10 cellular contexts compared by ENCODE assay signal in genomic region chr16:67395458-67396158, GRCh38. TPM values are rescaled to one million over a fixed set of nuclear protein-coding genes. Genes with fewer than 3 reads are reported as not detected.
DNase-seq lines count a peak whose midpoint lies in the region; FAIRE-seq and TF ChIP-seq lines count a peak whose summit lies in the region.
"Had no signal": no experiment of that assay in that cellular context is flagged by ENCODE, and none has a peak within 500 bp of the region (broad histone marks: within the 10 kb centered on the region; RNA-seq: fewer than 3 reads in every experiment).

No MANE protein-coding gene starts in this region.

- intact Hi-C loops in OCI-LY7 (cut with micrococcal nuclease; ENCODE audit: unreplicated experiment) (loop anchor here (5.0 kb wide), 2 partner anchors 48 to 118 kb away; partner anchors contain the start of gene PLEKHG4), prostate gland (cut with DNase I) (loop anchor here (5.0 to 10.0 kb wide), 2 partner anchors 111 to 138 kb away; no protein-coding TSS in a partner anchor)

- DNase-seq in DMS 273 (lab: John Stamatoyannopoulos, UW; ENCODE audit: unreplicated experiment) = peak; percentile 88
- peak; percentile 51 to 54 for DNase-seq in NCI-H1930 (lab: John Stamatoyannopoulos, UW)
- DNase-seq in bronchial epithelial cell (ENCODE audit: low read depth) = peak; percentile 30
- DNase-seq in OCI-LY7 (ENCODE audit: low spot score) = no peak
- no peak for DNase-seq in activated T-cell treated with anti-CD3 and anti-CD28 coated beads, Interleukin-2, amount 50 U/mL, for 48 hours
- DNase-seq in prostate gland (ENCODE audit: low spot score) = no peak
- no peak for DNase-seq in immature natural killer cell
- DNase-seq: GF-D8 had no signal

- TF ChIP-seq CTCF in bronchial epithelial cell (IDR thresholded peaks at IDR 0.05; ENCODE audit: insufficient read depth, low read length, severe bottlenecking) (no peak), neural cell (IDR thresholded peaks at IDR 0.05; ENCODE audit: poor library complexity, severe bottlenecking) (no peak), OCI-LY7 (conservative IDR thresholded peaks at IDR 0.05; ENCODE audit: low read length) (no peak), prostate gland (IDR thresholded peaks at IDR 0.05) (no peak)

- H3K27me3 ChIP-seq in bronchial epithelial cell (ENCODE audit: control insufficient read depth, insufficient read depth, low read length) (peaks cover 11% of the 10 kb centered on the region), neural cell (ENCODE audit: insufficient read depth, low read depth, low read length) (no peaks in the 10 kb centered on the region), prostate gland (replicated peaks; ENCODE audit: insufficient read depth) (no peaks in the 10 kb centered on the region)

- H2AFZ ChIP-seq in neural cell (ENCODE audit: low read depth, low read length) (peak overlapping the region; percentile 32), OCI-LY7 (ENCODE audit: low read length) (no peak overlapping the region)

- H4K20me1 ChIP-seq in neural cell (ENCODE audit: insufficient read depth) (no peaks in the 10 kb centered on the region), OCI-LY7 (ENCODE audit: insufficient read depth, low read length) (no peaks in the 10 kb centered on the region)

- H3K27ac ChIP-seq in neural cell (ENCODE audit: low read length) (peak overlapping the region; percentile 31), OCI-LY7 (ENCODE audit: low read depth, low read length, poor library complexity, severe bottlenecking) (no peak overlapping the region), prostate gland (no peak overlapping the region)

- H3K9me2 ChIP-seq in neural cell (ENCODE audit: insufficient read depth, low read length) = no peaks in the 10 kb centered on the region
- no peaks in the 10 kb centered on the region for H3K9me2 ChIP-seq in OCI-LY7 (ENCODE audit: insufficient read depth, low read length)

- no peak for FAIRE-seq in bronchial epithelial cell (lab: Jason Lieb, UNC)

- no peaks in the 10 kb centered on the region for H3K36me3 Mint-ChIP-seq in immature natural killer cell
- H3K36me3 Mint-ChIP-seq: activated naive CD4-positive, alpha-beta T cell treated with anti-CD3 and anti-CD28 coated beads, Interleukin-2, amount 50 U/mL, for 24 hours had no signal

- peak overlapping the region in 1 of 5 donors; percentile 4 for H3K4me3 Mint-ChIP-seq in immature natural killer cell
- H3K4me3 Mint-ChIP-seq: activated naive CD4-positive, alpha-beta T cell treated with anti-CD3 and anti-CD28 coated beads, Interleukin-2, amount 50 U/mL, for 24 hours had no signal

- H3K4me1 Mint-ChIP-seq in immature natural killer cell = peaks cover 6 to 7% of the 10 kb centered on the region in 2 donors

- BruUV-seq in OCI-LY7 (replicated peaks; lab: Mats Ljungman, UMichigan) = no TSS peak

- H3K79me2 ChIP-seq in neural cell (replicated peaks; ENCODE audit: insufficient read depth, low read length) = no peaks in the 10 kb centered on the region
- no peaks in the 10 kb centered on the region for H3K79me2 ChIP-seq in OCI-LY7 (ENCODE audit: insufficient read depth, low read depth, low read length)

- no peaks in the 10 kb centered on the region for H3K9me3 ChIP-seq in neural cell (ENCODE audit: low read length)
- H3K9me3 ChIP-seq in OCI-LY7 (ENCODE audit: low read length) = no peaks in the 10 kb centered on the region
- no peaks in the 10 kb centered on the region for H3K9me3 ChIP-seq in prostate gland

- TF ChIP-seq RAD21 in neural cell (conservative IDR thresholded peaks at IDR 0.05) = no peak

- H3K4me2 ChIP-seq in neural cell (ENCODE audit: low read length) (no peak overlapping the region), OCI-LY7 (ENCODE audit: low read length) (no peak overlapping the region)

- H3K36me3 ChIP-seq in bronchial epithelial cell (ENCODE audit: control insufficient read depth, insufficient read depth, low read length) = no peaks in the 10 kb centered on the region
- H3K36me3 ChIP-seq in neural cell (ENCODE audit: insufficient read depth, low read length) = no peaks in the 10 kb centered on the region
- no peaks in the 10 kb centered on the region for H3K36me3 ChIP-seq in OCI-LY7 (ENCODE audit: insufficient read depth, low read length)
- H3K36me3 ChIP-seq in prostate gland = no peaks in the 10 kb centered on the region

- POLR2A ChIA-PET in OCI-LY7 (lab: Charles Lee) = no interaction called here

- H3F3A ChIP-seq in neural cell (ENCODE audit: insufficient read depth, low read length, poor library complexity, severe bottlenecking) = no peaks in the 10 kb centered on the region

- H3K9ac ChIP-seq in neural cell (ENCODE audit: low read length) = peak overlapping the region; percentile 24

- no peak overlapping the region for H3K27ac Mint-ChIP-seq in immature natural killer cell
- H3K27ac Mint-ChIP-seq: activated naive CD4-positive, alpha-beta T cell treated with anti-CD3 and anti-CD28 coated beads, Interleukin-2, amount 50 U/mL, for 24 hours had no signal

- H3K4me3 ChIP-seq in bronchial epithelial cell (ENCODE audit: low read depth, low read length) = no peak overlapping the region
- peak overlapping the region; percentile 35 for H3K4me3 ChIP-seq in neural cell (ENCODE audit: low read length)
- H3K4me3 ChIP-seq in OCI-LY7 (ENCODE audit: low read depth, low read length, poor library complexity, severe bottlenecking) = no peak overlapping the region
- no peak overlapping the region for H3K4me3 ChIP-seq in prostate gland

- CTCF ChIA-PET in OCI-LY7 (lab: Charles Lee; ENCODE audit: unreplicated experiment) = no interaction called here

- no peak for TF ChIP-seq POLR2A in prostate gland (IDR thresholded peaks at IDR 0.05)

- H3K27me3 Mint-ChIP-seq in immature natural killer cell (ENCODE audit: low read depth in 3 of 3) = peaks cover 8 to 17% (median 11%) of the 10 kb centered on the region in 3 donors

- 87% methylated on average over 13 of the region's 13 CpGs for WGBS in prostate gland

- H3K9me3 Mint-ChIP-seq in immature natural killer cell = no peaks in the 10 kb centered on the region
- H3K9me3 Mint-ChIP-seq: activated naive CD4-positive, alpha-beta T cell treated with anti-CD3 and anti-CD28 coated beads, Interleukin-2, amount 50 U/mL, for 24 hours had no signal

- H3K4me1 ChIP-seq in OCI-LY7 (ENCODE audit: insufficient read depth, low read length, poor library complexity, severe bottlenecking) (no peaks in the 10 kb centered on the region), prostate gland (replicated peaks) (peaks cover 14% of the 10 kb centered on the region)

- TF ChIP-seq EP300 in neural cell (conservative IDR thresholded peaks at IDR 0.05; ENCODE audit: poor library complexity, severe bottlenecking) = no peak

TF ChIP-seq in neural cell, 6 proteins besides CTCF, POLR2A, EP300 and RAD21:
- no peak for TF ChIP-seq TAF1 (IDR thresholded peaks at IDR 0.05; ENCODE audit: low read depth)
- no peak for TF ChIP-seq EZH2 (IDR thresholded peaks at IDR 0.05; ENCODE audit: borderline replicate concordance, insufficient read depth, low read length, poor library complexity, severe bottlenecking)
- no peak for TF ChIP-seq REST (IDR thresholded peaks at IDR 0.05; ENCODE audit: borderline replicate concordance)
- TF ChIP-seq SMC3 (conservative IDR thresholded peaks at IDR 0.05; ENCODE audit: poor library complexity) = no peak
- no peak for TF ChIP-seq POLR2AphosphoS5 (IDR thresholded peaks at IDR 0.05)
- TF ChIP-seq MXI1 (conservative IDR thresholded peaks at IDR 0.05; ENCODE audit: poor library complexity, severe bottlenecking) = no peak

RNA-seq across cellular contexts. Expression of gene TPPP3, which starts 2.3 kb away (rescaled TPM):
- total RNA-seq in bronchial epithelial cell (0.13 TPM in 1 of 2 replicates, not detected in the other), OCI-LY7 (2022) (not detected in 2 replicates), prostate gland (1 to 10 TPM; 3.4 to 10.0 TPM)
- polyA plus RNA-seq in neural cell (1.1 and 2.7 TPM in 2 replicates), immature natural killer cell (under 1 TPM in 2 of 3 donors, not detected in 1; 0.22 to 0.78 TPM)
- 1.0 and 1.5 TPM in 2 replicates for polyA minus RNA-seq in neural cell
- not detected in 2 replicates for total RNA-seq in OCI-LY7 (2014; rRNA removed; shearing (Covaris generic))

RNA-seq across cellular contexts. Expression of gene ZDHHC1, which starts 20.7 kb away (rescaled TPM):
- total RNA-seq in bronchial epithelial cell = 1.8 and 4.1 TPM in 2 replicates
- 1.7 TPM in 1 of 2 replicates, not detected in the other for polyA plus RNA-seq in neural cell
- polyA minus RNA-seq in neural cell = 1.7 and 1.9 TPM in 2 replicates
- not detected in 2 replicates for total RNA-seq in OCI-LY7 (2014; rRNA removed; shearing (Covaris generic))
- total RNA-seq in OCI-LY7 (2022) = not detected in 2 replicates
- 10 to 100 TPM; 20.3 to 69.8 TPM for total RNA-seq in prostate gland
- under 1 TPM in 2 of 3 donors, not detected in 1; 0.64 to 0.71 TPM for polyA plus RNA-seq in immature natural killer cell

RNA-seq across cellular contexts. Expression of gene HSD11B2, which starts 35.3 kb away (rescaled TPM):
- 2.1 and 2.3 TPM in 2 replicates for total RNA-seq in bronchial epithelial cell
- 0.24 and 2.8 TPM in 2 replicates for polyA plus RNA-seq in neural cell
- polyA minus RNA-seq in neural cell = not detected in 2 replicates
- total RNA-seq in OCI-LY7 (2014; rRNA removed; shearing (Covaris generic)) = not detected in 2 replicates
- total RNA-seq in OCI-LY7 (2022) = not detected in 2 replicates
- total RNA-seq in prostate gland = 10 to 100 TPM; 11.4 to 35.6 TPM
- not detected for polyA plus RNA-seq in immature natural killer cell

Comparison
In these comparisons a context has a peak if more than half of its experiments do, and no peak if none do; other contexts are left out.
1. DNase-seq: peak in DMS 273 (single experiment), NCI-H1930 (2 of 2) and bronchial epithelial cell (single experiment); none in OCI-LY7 (single experiment), activated T-cell treated with anti-CD3 and anti-CD28 coated beads, Interleukin-2, amount 50 U/mL, for 48 hours (0 of 2), prostate gland (single experiment) and immature natural killer cell (0 of 3).